7 cellular contexts compared by ENCODE assay signal in genomic region chr9:93452710-93453046, GRCh38. TPM values are rescaled to one million over a fixed set of nuclear protein-coding genes. Genes with fewer than 3 reads are reported as not detected.
DNase-seq lines count a peak whose midpoint lies in the region; ATAC-seq and TF ChIP-seq lines count a peak whose summit lies in the region.

No MANE protein-coding gene starts in this region.

- H3K79me2 ChIP-seq in GM23338 (replicated peaks; ENCODE audit: insufficient read depth) = peaks cover 74% of the 10 kb centered on the region

- peak overlapping the region; percentile 94 for H3K4me3 ChIP-seq in GM23338
- peak overlapping the region; percentile 82 for H3K4me3 ChIP-seq in SK-N-MC
- H3K4me3 ChIP-seq in dorsolateral prefrontal cortex = peak overlapping the region; percentile 64 to 97 (median 86)
- H3K4me3 ChIP-seq in mucosa of descending colon = peak overlapping the region; percentile 78
- peak overlapping the region; percentile 81 to 97 for H3K4me3 ChIP-seq in vagina

- H3K4me1 ChIP-seq in GM23338 (ENCODE audit: insufficient read depth) = peaks cover 35% of the 10 kb centered on the region
- peaks cover 42% of the 10 kb centered on the region for H3K4me1 ChIP-seq in mucosa of descending colon (ENCODE audit: low read depth)
- peaks cover 64% of the 10 kb centered on the region for H3K4me1 ChIP-seq in vagina

- H4K20me1 ChIP-seq in GM23338 (replicated peaks; ENCODE audit: insufficient read depth) = peaks cover 13% of the 10 kb centered on the region

- H3K36me3 Mint-ChIP-seq in GM23338 (ENCODE audit: low read depth) = peaks cover 42% of the 10 kb centered on the region

- H3K27me3 ChIP-seq in GM23338 (ENCODE audit: insufficient read depth) (no peaks in the 10 kb centered on the region), dorsolateral prefrontal cortex (no peaks in the 10 kb centered on the region), vagina (no peaks in the 10 kb centered on the region)

- no peaks in the 10 kb centered on the region for H3K9me2 ChIP-seq in GM23338 (ENCODE audit: insufficient read depth)

- ATAC-seq in GM23338 (peak; percentile 1; the same call in 1 of the 3 replicates), mucosa of descending colon (peak; percentile 7), GM21447 (IDR thresholded peaks at IDR 0.05; ENCODE audit: unreplicated experiment) (no peak)

- H3K27ac Mint-ChIP-seq in GM23338 = no peak overlapping the region

- no peak overlapping the region; the same call in 1 of the 2 replicates for H2AFZ ChIP-seq in GM23338

- no peak overlapping the region for H3K27ac ChIP-seq in GM23338 (ENCODE audit: low read depth)
- peak overlapping the region; percentile 71 for H3K27ac ChIP-seq in SK-N-MC
- peak overlapping the region; percentile 65 to 99 (median 94) for H3K27ac ChIP-seq in dorsolateral prefrontal cortex
- H3K27ac ChIP-seq in vagina = peak overlapping the region; percentile 95

- peak overlapping the region; percentile 94 for H3K4me3 Mint-ChIP-seq in GM23338

- DNase-seq in GM23338 (ENCODE audit: low spot score) (no peak), SK-N-MC (ENCODE audit: low read depth, low spot score) (no peak), dorsolateral prefrontal cortex (peak in 1 of 10 donors; percentile 44), mucosa of descending colon (peak in 2 of 3 donors; percentile 43 to 61), vagina (ENCODE audit: extremely low spot score in 2 of 2) (no peak), NCI-H1105 treated with DMSO at 0.1 percent for 48 hours (lab: John Stamatoyannopoulos, UW) (no peak)

- H3F3A ChIP-seq in GM23338 (replicated peaks; ENCODE audit: low read depth) = peaks cover 15% of the 10 kb centered on the region

- TF ChIP-seq CTCF in GM23338 (conservative IDR thresholded peaks at IDR 0.05; ENCODE audit: low read depth in 2 of 2) = no peak
- no peak for TF ChIP-seq CTCF in dorsolateral prefrontal cortex (IDR thresholded peaks at IDR 0.05 in 54 of 56, conservative IDR thresholded peaks at IDR 0.05 in 2 of 56; ENCODE audit: low read depth in 1 of 56, partially characterized antibody in 56 of 56)
- no peak for TF ChIP-seq CTCF in mucosa of descending colon (IDR thresholded peaks at IDR 0.05)
- no peak for TF ChIP-seq CTCF in vagina (IDR thresholded peaks at IDR 0.05)

- H3K4me1 Mint-ChIP-seq in GM23338 = peaks cover 35% of the 10 kb centered on the region

- H3K27me3 Mint-ChIP-seq in GM23338 (ENCODE audit: insufficient read depth, low read depth, poor library complexity) = peaks cover 12% of the 10 kb centered on the region

- H3K9me3 Mint-ChIP-seq in GM23338 = no peaks in the 10 kb centered on the region

- no peak for TF ChIP-seq POLR2A in vagina (IDR thresholded peaks at IDR 0.05)

- H3K4me2 ChIP-seq in GM23338 = peak overlapping the region; percentile 87

- H3K36me3 ChIP-seq in GM23338 (ENCODE audit: insufficient read depth) (peaks cover 7% of the 10 kb centered on the region; the same call in 1 of the 2 replicates), SK-N-MC (ENCODE audit: insufficient read depth, low read length) (peaks cover 23% of the 10 kb centered on the region), mucosa of descending colon (ENCODE audit: low read depth) (no peaks in the 10 kb centered on the region), vagina (peaks cover 0 to 15% of the 10 kb centered on the region in 2 donors)

- intact Hi-C loops in dorsolateral prefrontal cortex (cut with DNase I) = loop anchor here (2.0 to 10.0 kb wide), 4 partner anchors 75 to 358 kb away; partner anchors contain the start of gene CARD19 (in 2 of the 2)
- intact Hi-C loops in mucosa of descending colon (cut with DNase I, micrococcal nuclease) = no loop called here
- intact Hi-C loops in vagina (cut with DNase I) = loop anchor here (5.0 kb wide), 1 partner anchor 125 kb away; the partner anchor contains the start of gene PHF2

- no peaks in the 10 kb centered on the region for H3K9me3 ChIP-seq in SK-N-MC (ENCODE audit: low read depth, low read length)
- no peaks in the 10 kb centered on the region for H3K9me3 ChIP-seq in mucosa of descending colon
- no peaks in the 10 kb centered on the region for H3K9me3 ChIP-seq in vagina

- peak overlapping the region; percentile 94 for H3K9ac ChIP-seq in SK-N-MC (ENCODE audit: insufficient read length)

TF ChIP-seq in GM23338, 12 proteins besides CTCF, POLR2A, EP300 and RAD21 (continues in another document):
- no peak for TF ChIP-seq ETS1 (IDR thresholded peaks at IDR 0.05)
- TF ChIP-seq ZNF114 (CRISPR knock-in tag; IDR thresholded peaks at IDR 0.05) = no peak
- TF ChIP-seq NANOG (IDR thresholded peaks at IDR 0.05; ENCODE audit: borderline replicate concordance) = no peak
- TF ChIP-seq REST (IDR thresholded peaks at IDR 0.05; ENCODE audit: unreplicated experiment) = no peak
- no peak for TF ChIP-seq JUNB (IDR thresholded peaks at IDR 0.05; ENCODE audit: unreplicated experiment)
- no peak for TF ChIP-seq EZH2phosphoT487 (IDR thresholded peaks at IDR 0.05; ENCODE audit: unreplicated experiment)
- no peak for TF ChIP-seq CREB1 (CRISPR knock-in tag; IDR thresholded peaks at IDR 0.05; ENCODE audit: low read depth)
- TF ChIP-seq STAT1 (IDR thresholded peaks at IDR 0.05; ENCODE audit: unreplicated experiment) = no peak

RNA-seq across cellular contexts. Expression of gene FAM120AOS, which starts 0.7 kb away (rescaled TPM):
- total RNA-seq in GM23338 (2014; rRNA removed; shearing (Covaris generic)) = 38.1 and 40.4 TPM in 2 replicates
- 27.5 and 31.5 TPM in 2 replicates for polyA plus RNA-seq in GM23338 (2016; fragmentation: Nextera tagmentation; extraction: Ambion mirVana)
- 10 to 100 TPM; 34.2 to 62.8 (median 46.0) TPM for total RNA-seq in dorsolateral prefrontal cortex
- 10 to 100 TPM; 72.0 to 88.4 (median 73.3) TPM for total RNA-seq in mucosa of descending colon
- total RNA-seq in vagina = 41.5 TPM

RNA-seq across cellular contexts. Expression of gene FAM120A, which starts 1.2 kb away (rescaled TPM):
- total RNA-seq in GM23338 (2014; rRNA removed; shearing (Covaris generic)) = 47.9 and 52.5 TPM in 2 replicates
- polyA plus RNA-seq in GM23338 (2016; fragmentation: Nextera tagmentation; extraction: Ambion mirVana) = 28.2 and 29.9 TPM in 2 replicates
- total RNA-seq in dorsolateral prefrontal cortex = 100 to 1,000 TPM in 2 of 120 experiments, 10 to 100 TPM in 118; 57.0 to 102 (median 77.8) TPM
- 100 to 1,000 TPM; 168 to 215 (median 209) TPM for total RNA-seq in mucosa of descending colon
- total RNA-seq in vagina = 98.2 TPM

Comparison
In these comparisons a context has a peak if more than half of its experiments do, and no peak if none do; other contexts are left out.
1. DNase-seq: peak in mucosa of descending colon (2 of 3); none in GM23338 (single experiment), SK-N-MC (single experiment), vagina (0 of 2) and NCI-H1105 treated with DMSO at 0.1 percent for 48 hours (single experiment).
2. intact Hi-C loops: an anchor here in dorsolateral prefrontal cortex (2.0 to 10.0 kb wide) and vagina (5.0 kb wide); none called in mucosa of descending colon.
3. Peak in every context shown above with its lines, with median percentiles within 50 percentile points of each other: H3K4me3 ChIP-seq.